12 cellular contexts compared by ENCODE assay signal in the genomic region with DNA sequence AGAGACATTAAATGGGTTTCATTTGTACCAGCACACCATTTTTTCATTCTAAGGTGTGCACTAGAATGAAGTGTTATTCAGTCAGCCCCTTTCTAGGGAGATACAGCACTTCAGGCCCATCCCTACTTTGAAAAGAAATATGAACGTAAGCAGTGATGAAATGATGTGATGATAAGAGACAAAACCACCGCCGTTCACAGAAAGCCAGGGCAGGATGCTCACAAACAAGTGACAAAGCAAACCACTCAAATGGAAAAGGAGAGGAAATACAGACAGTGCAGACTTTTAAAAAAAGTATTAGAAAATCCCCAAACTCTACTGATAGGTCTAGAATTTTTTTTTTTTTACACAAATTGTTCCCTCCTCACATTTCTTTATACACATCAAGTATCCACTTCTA.
DNase-seq lines count a peak whose midpoint lies in the region; ATAC-seq and TF ChIP-seq lines count a peak whose summit lies in the region.
"Had no signal": no experiment of that assay in that cellular context is flagged by ENCODE, and none has a peak within 500 bp of the region (broad histone marks: within the 10 kb centered on the region; RNA-seq: fewer than 3 reads in every experiment).

No MANE protein-coding gene starts in this region.

- dilution Hi-C loops in mammary epithelial cell (cut with HindIII; ENCODE audit: low sequenced_read_pairs) = no loop called here

- H3K4me2 ChIP-seq in mammary epithelial cell (ENCODE audit: insufficient read depth, low read depth, low read length) = no peak overlapping the region

- intact Hi-C loops in mammary epithelial cell (cut with micrococcal nuclease) = no loop called here
- intact Hi-C loops in ascending aorta (cut with DNase I) = no loop called here

- ATAC-seq in GM18909 (IDR thresholded peaks at IDR 0.05; ENCODE audit: poor library complexity, unreplicated experiment) (peak; percentile 40), T-cell (replicated peaks in 1 of 4) (peak; percentile 81 to 84 (median 83))
- ATAC-seq: K562 had no signal

- TF ChIP-seq CTCF in mammary epithelial cell (conservative IDR thresholded peaks at IDR 0.05 in 1 of 2, IDR thresholded peaks at IDR 0.05 in 1 of 2; ENCODE audit: extremely low read depth in 1 of 2, insufficient read depth in 1 of 2, low read depth in 1 of 2, low read length in 2 of 2) (no peak), ascending aorta (IDR thresholded peaks at IDR 0.05) (no peak)

- H4K20me1 ChIP-seq in mammary epithelial cell (ENCODE audit: insufficient read depth, low read length) = no peaks in the 10 kb centered on the region

- H3K4me1 Mint-ChIP-seq in T-cell = peaks cover 64 to 90% (median 83%) of the 10 kb centered on the region in 3 donors

- no peaks in the 10 kb centered on the region for H3K79me2 ChIP-seq in mammary epithelial cell (ENCODE audit: insufficient read depth, low read length)

- H3K9me3 Mint-ChIP-seq in T-cell = no peaks in the 10 kb centered on the region

- peaks cover 61% of the 10 kb centered on the region for H3K36me3 Mint-ChIP-seq in T-cell

- POLR2A ChIA-PET in T-cell (lab: Charles Lee) = interaction anchor here in 1 of 2 donors (0.7 kb wide), 1 partner anchor 345 kb away, joined by 3 read pairs; no protein-coding TSS in a partner anchor

- H2AFZ ChIP-seq in mammary epithelial cell (ENCODE audit: low read depth, low read length) = no peak overlapping the region

- peak in 32 of 34 experiments; percentile 42 to 85 (median 68) for DNase-seq in T-cell
- DNase-seq in activated effector memory CD4-positive, alpha-beta T cell treated with anti-CD3 and anti-CD28 coated beads, Interleukin-2, amount 50 U/mL, for 16 hours = peak; percentile 84
- peak; percentile 28 for DNase-seq in stimulated activated CD4-positive, alpha-beta T cell treated with anti-CD3 and anti-CD28 coated beads, Interleukin-2, amount 100 ng/mL, for 4 hours (ENCODE audit: low read depth)
- DNase-seq in DMS153 (lab: John Stamatoyannopoulos, UW) = no peak
- DNase-seq in mammary epithelial cell = no peak
- DNase-seq in ascending aorta (ENCODE audit: low spot score in 2 of 2) = no peak
- DNase-seq in HuH-7 (ENCODE audit: low spot score) = no peak
- DNase-seq: midbrain, NCI-H510A had no signal

- CTCF ChIA-PET in T-cell (lab: Charles Lee) (interaction anchor here (0.6 to 2.0 kb wide), 6 partner anchors 14 to 293 kb away, joined by 3 to 6 read pairs (median 4); no protein-coding TSS in a partner anchor), mammary epithelial cell (lab: Charles Lee; ENCODE audit: low non-redundant PET) (no interaction called here)

- peaks cover 7% of the 10 kb centered on the region for H3K4me1 ChIP-seq in mammary epithelial cell (ENCODE audit: insufficient read depth, low read length)
- no peaks in the 10 kb centered on the region for H3K4me1 ChIP-seq in ascending aorta

- H3K27me3 ChIP-seq in mammary epithelial cell (ENCODE audit: insufficient read depth, low read length) (no peaks in the 10 kb centered on the region), ascending aorta (no peaks in the 10 kb centered on the region)

- no peak overlapping the region for H3K4me3 ChIP-seq in mammary epithelial cell (replicated peaks in 1 of 3; ENCODE audit: insufficient read depth in 1 of 3, low read depth in 2 of 3, low read length in 3 of 3)
- H3K4me3 ChIP-seq in ascending aorta = no peak overlapping the region
- H3K4me3 ChIP-seq: K562, skin epidermis had no signal

- WGBS in mammary epithelial cell (ENCODE audit: low coverage, missing lambda C conversion rate) = 89% methylated on average over 3 of the region's 3 CpGs

- H3K27ac ChIP-seq in mammary epithelial cell (ENCODE audit: insufficient read depth, low read depth, low read length) = no peak overlapping the region
- no peak overlapping the region for H3K27ac ChIP-seq in ascending aorta

- H3K4me3 Mint-ChIP-seq in T-cell = peak overlapping the region; percentile 15 to 54 (median 17)

- BruUV-seq in mammary epithelial cell (replicated peaks; lab: Mats Ljungman, UMichigan) = no TSS peak

- H3K36me3 ChIP-seq in mammary epithelial cell (ENCODE audit: insufficient read depth, low read length) = no peaks in the 10 kb centered on the region
- peaks cover 5 to 29% of the 10 kb centered on the region in 2 donors for H3K36me3 ChIP-seq in ascending aorta

- H3K9ac ChIP-seq in mammary epithelial cell (ENCODE audit: insufficient read depth, low read length) = no peak overlapping the region

- peaks cover 3% of the 10 kb centered on the region for H3K9me3 ChIP-seq in mammary epithelial cell (replicated peaks; ENCODE audit: insufficient read depth, low read length)
- no peaks in the 10 kb centered on the region for H3K9me3 ChIP-seq in ascending aorta

- no peaks in the 10 kb centered on the region for H3K27me3 Mint-ChIP-seq in T-cell

- in situ Hi-C loops in mammary epithelial cell (cut with MboI; ENCODE audit: low sequenced_read_pairs in 2 of 2) = no loop called here

- H3K27ac Mint-ChIP-seq in T-cell = peak overlapping the region; percentile 80 to 89

Comparison
In these comparisons a context has a peak if more than half of its experiments do, and no peak if none do; other contexts are left out.
1. DNase-seq: peak in T-cell (32 of 34), activated effector memory CD4-positive, alpha-beta T cell treated with anti-CD3 and anti-CD28 coated beads, Interleukin-2, amount 50 U/mL, for 16 hours (single experiment) and stimulated activated CD4-positive, alpha-beta T cell treated with anti-CD3 and anti-CD28 coated beads, Interleukin-2, amount 100 ng/mL, for 4 hours (single experiment); none in DMS153 (single experiment), mammary epithelial cell (single experiment), ascending aorta (0 of 2) and HuH-7 (single experiment).